In the genomic region with DNA sequence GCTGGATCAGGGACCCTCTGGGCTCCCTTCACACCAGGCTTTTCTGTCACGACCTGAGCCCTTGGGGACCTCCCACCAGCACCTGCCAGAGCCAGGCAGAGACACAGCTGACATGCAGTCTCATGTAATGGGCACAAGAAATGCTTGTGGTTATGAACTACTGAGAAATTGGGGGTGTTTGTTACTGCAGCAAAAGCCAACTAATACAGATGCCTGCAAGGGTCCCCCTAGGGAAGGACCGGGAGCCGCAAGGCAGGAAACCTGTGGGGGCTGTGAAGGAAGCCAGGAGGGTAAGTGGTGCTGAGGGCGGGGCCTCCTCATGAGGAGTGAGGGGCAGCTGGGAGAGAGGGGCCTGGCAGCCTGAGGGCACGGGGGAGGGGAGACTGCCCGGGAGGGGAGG, we compare ENCODE assay signal across 1 cellular context.
A peak's percentile ranks its signal among the peaks of the same experiment; 100 is the strongest.
TF ChIP-seq lines count a peak whose summit lies in the region.

No MANE protein-coding gene starts in this region.

TF ChIP-seq in HepG2, 621 proteins besides CTCF, POLR2A, EP300 and RAD21 (continued from another document):
- TF ChIP-seq ZNF12 (CRISPR knock-in tag; IDR thresholded peaks at IDR 0.05): 0 out of 2 replicates have a peak, but pooled peaks have one; percentile 48
